In the genomic region with DNA sequence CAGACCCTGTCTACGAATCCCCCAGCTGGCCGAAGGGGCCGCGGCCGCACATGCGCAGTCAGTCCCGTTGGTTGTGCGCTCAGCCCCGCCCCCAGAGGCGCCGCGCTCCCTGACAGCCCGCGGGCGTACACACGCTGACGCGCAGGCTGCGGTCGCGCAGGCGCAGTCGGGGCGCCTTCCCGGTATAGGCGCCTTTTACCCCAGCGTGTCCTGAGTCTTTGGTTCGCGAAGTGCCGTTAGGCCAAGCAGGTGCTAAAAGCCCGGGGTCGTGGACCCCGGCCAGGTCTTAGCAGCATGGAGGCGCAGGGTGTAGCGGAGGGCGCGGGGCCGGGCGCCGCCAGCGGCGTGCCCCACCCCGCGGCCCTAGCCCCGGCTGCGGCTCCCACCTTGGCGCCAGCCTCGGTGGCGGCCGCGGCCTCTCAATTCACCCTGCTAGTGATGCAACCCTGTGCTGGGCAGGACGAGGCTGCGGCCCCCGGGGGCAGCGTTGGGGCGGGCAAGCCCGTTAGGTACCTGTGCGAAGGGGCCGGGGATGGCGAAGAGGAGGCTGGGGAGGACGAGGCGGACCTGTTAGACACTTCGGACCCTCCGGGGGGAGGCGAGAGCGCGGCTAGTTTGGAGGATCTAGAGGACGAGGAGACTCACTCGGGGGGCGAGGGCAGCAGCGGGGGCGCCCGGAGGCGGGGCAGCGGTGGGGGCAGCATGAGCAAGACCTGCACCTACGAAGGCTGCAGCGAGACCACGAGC, we compare ENCODE assay signal across 8 cellular contexts. TPM values are rescaled to one million over a fixed set of nuclear protein-coding genes. Genes with fewer than 3 reads are reported as not detected.
DNase-seq lines count a peak whose midpoint lies in the region; ATAC-seq and TF ChIP-seq lines count a peak whose summit lies in the region.

A gene with protein sequence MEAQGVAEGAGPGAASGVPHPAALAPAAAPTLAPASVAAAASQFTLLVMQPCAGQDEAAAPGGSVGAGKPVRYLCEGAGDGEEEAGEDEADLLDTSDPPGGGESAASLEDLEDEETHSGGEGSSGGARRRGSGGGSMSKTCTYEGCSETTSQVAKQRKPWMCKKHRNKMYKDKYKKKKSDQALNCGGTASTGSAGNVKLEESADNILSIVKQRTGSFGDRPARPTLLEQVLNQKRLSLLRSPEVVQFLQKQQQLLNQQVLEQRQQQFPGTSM (plus strand): TSS at position 159 of the 747 bp plus-strand sequence. CDS start 136 bp downstream, at position 295.

- peak; percentile 83 for ATAC-seq in GM21390 (IDR thresholded peaks at IDR 0.05; ENCODE audit: unreplicated experiment)

- TF ChIP-seq CTCF in epithelial cell of proximal tubule (conservative IDR thresholded peaks at IDR 0.05; ENCODE audit: low read depth, low read length): no peak

- H3K36me3 ChIP-seq in HUES48 (ENCODE audit: control insufficient read depth, insufficient read depth, low read length) (no peaks in the 10 kb centered on the region), mucosa of stomach (ENCODE audit: control insufficient read depth, insufficient read depth, low read length) (no peaks in the 10 kb centered on the region)

- H3K4me1 ChIP-seq in HUES48 (ENCODE audit: control insufficient read depth, insufficient read depth, low read length) (peaks cover 26% of the 10 kb centered on the region), mucosa of stomach (ENCODE audit: control insufficient read depth, insufficient read depth, low read length) (no peaks in the 10 kb centered on the region)

- H3K9ac ChIP-seq in HUES48 (ENCODE audit: low read depth, low read length) (peak within 1 kb of the TSS; percentile 46; the same call in 1 of the 2 replicates), mucosa of stomach (ENCODE audit: low read length) (peak within 1 kb of the TSS; percentile 74)

- no peaks in the 10 kb centered on the region for H3K9me3 ChIP-seq in HUES48 (ENCODE audit: control insufficient read depth, insufficient read depth, low read length)
- no peaks in the 10 kb centered on the region for H3K9me3 ChIP-seq in mucosa of stomach (ENCODE audit: control insufficient read depth, low read length)

- H3K27ac ChIP-seq in HUES48 (ENCODE audit: low read depth, low read length): peak within 1 kb of the TSS; percentile 66

- no peaks in the 10 kb centered on the region; the same call in 1 of the 2 replicates for H3K27me3 ChIP-seq in HUES48 (ENCODE audit: control insufficient read depth, insufficient read depth, low read length)
- no peaks in the 10 kb centered on the region for H3K27me3 ChIP-seq in mucosa of stomach (ENCODE audit: control insufficient read depth, insufficient read depth, low read length)

- DNase-seq in DMS 273 (lab: John Stamatoyannopoulos, UW; ENCODE audit: unreplicated experiment): peak; percentile 93
- peak; percentile 95 for DNase-seq in OCI-M1 (lab: John Stamatoyannopoulos, UW)
- peak; percentile 87 for DNase-seq in activated T-cell treated with anti-CD3 and anti-CD28 coated beads for 24 hours (ENCODE audit: low read depth)
- no peak for DNase-seq in epithelial cell of proximal tubule (ENCODE audit: low read depth)
- DNase-seq in stimulated activated CD8-positive, alpha-beta memory T cell treated with anti-CD3 and anti-CD28 coated beads, Interleukin-4, amount 100 ng/mL, for 48 hours: peak; percentile 93

- H3K4me3 ChIP-seq in HUES48 (ENCODE audit: low read depth, low read length): peak within 1 kb of the TSS; percentile 72
- H3K4me3 ChIP-seq in epithelial cell of proximal tubule (ENCODE audit: low read depth, low read length): peak within 1 kb of the TSS; percentile 83
- H3K4me3 ChIP-seq in mucosa of stomach (ENCODE audit: low read length): peak within 1 kb of the TSS; percentile 65

RNA-seq across cellular contexts. Expression of the gene that starts here (rescaled TPM):
- 2.1 and 2.7 TPM in 2 replicates for total RNA-seq in epithelial cell of proximal tubule
